ENCODE assay signal across 19 cellular contexts in genomic region chr5:124887223-124887622, GRCh38.
DNase-seq lines count a peak whose midpoint lies in the region; ATAC-seq, FAIRE-seq and TF ChIP-seq lines count a peak whose summit lies in the region.
"Had no signal": no experiment of that assay in that cellular context is flagged by ENCODE, and none has a peak within 500 bp of the region (broad histone marks: within the 10 kb centered on the region; RNA-seq: fewer than 3 reads in every experiment).

No MANE protein-coding gene starts in this region.

- peaks cover 24% of the 10 kb centered on the region for H3K4me1 Mint-ChIP-seq in astrocyte (ENCODE audit: low read depth, unreplicated experiment)
- H3K4me1 Mint-ChIP-seq: activated naive CD8-positive, alpha-beta T cell treated with anti-CD3 and anti-CD28 coated beads for 36 hours; memory B cell had no signal

- H3K36me3 Mint-ChIP-seq in astrocyte (ENCODE audit: low read depth, unreplicated experiment) = no peaks in the 10 kb centered on the region
- H3K36me3 Mint-ChIP-seq: activated naive CD8-positive, alpha-beta T cell treated with anti-CD3 and anti-CD28 coated beads for 36 hours; memory B cell had no signal

- no peaks in the 10 kb centered on the region for H3K36me3 ChIP-seq in HEK293 (ENCODE audit: control insufficient read depth in 2 of 2, insufficient read depth in 1 of 2, low read length in 2 of 2)
- H3K36me3 ChIP-seq in astrocyte (ENCODE audit: insufficient read depth, low read length) = no peaks in the 10 kb centered on the region
- no peaks in the 10 kb centered on the region for H3K36me3 ChIP-seq in liver (ENCODE audit: control insufficient read depth in 4 of 4, insufficient read depth in 3 of 4, low read depth in 1 of 4, low read length in 3 of 4)
- H3K36me3 ChIP-seq in psoas muscle (ENCODE audit: insufficient read depth in 1 of 2, low read depth in 1 of 2) = no peaks in the 10 kb centered on the region
- H3K36me3 ChIP-seq: brain microvascular endothelial cell, thyroid gland had no signal

- TF ChIP-seq CTCF in HEK293 (tag by site-specific recombination; IDR thresholded peaks at IDR 0.05) = no peak
- no peak for TF ChIP-seq CTCF in astrocyte (IDR thresholded peaks at IDR 0.05; ENCODE audit: insufficient read depth, low read depth, low read length)
- no peak for TF ChIP-seq CTCF in liver (IDR thresholded peaks at IDR 0.05; ENCODE audit: low read depth, low read length, missing input control)
- TF ChIP-seq CTCF in psoas muscle (IDR thresholded peaks at IDR 0.05) = no peak

- DNase-seq in astrocyte (ENCODE audit: low read depth) (no peak), psoas muscle (no peak), T-helper 1 cell (no peak), COLO829 (ENCODE audit: low spot score) (no peak), mesenteric fat pad (ENCODE audit: low spot score) (no peak)
- DNase-seq: activated naive CD8-positive, alpha-beta T cell treated with anti-CD3 and anti-CD28 coated beads for 36 hours; brain microvascular endothelial cell; GOT3; Karpas-422; kidney; NCI-H1092; NCI-H2081; right cardiac atrium; SIG-M5 had no signal

- no peaks in the 10 kb centered on the region for H3K27me3 Mint-ChIP-seq in astrocyte (ENCODE audit: low read depth, unreplicated experiment)
- H3K27me3 Mint-ChIP-seq: memory B cell had no signal

- H3K27ac ChIP-seq in HEK293 (ENCODE audit: extremely low read depth, low read depth, low read length) (peak overlapping the region; percentile 64; the same call in 1 of the 2 replicates), astrocyte (ENCODE audit: low read depth, low read length) (no peak overlapping the region), liver (ENCODE audit: low read depth in 1 of 2, low read length in 2 of 2) (peak overlapping the region; percentile 80 to 91), psoas muscle (peak overlapping the region; percentile 70)
- H3K27ac ChIP-seq: brain microvascular endothelial cell, coronary artery, thyroid gland had no signal

- 75% methylated on average over 2 of the region's 2 CpGs for WGBS in liver
- WGBS in psoas muscle, 3 donors = 26 to 41% (median 39%) methylated on average over 2 of the region's 2 CpGs

- intact Hi-C loops in psoas muscle (cut with DNase I) = loop anchor here in 1 of 2 donors (10.0 kb wide), 1 partner anchor 112 kb away; no protein-coding TSS in a partner anchor

- no peak overlapping the region for H2AFZ ChIP-seq in astrocyte (ENCODE audit: low read depth, low read length)

- peak overlapping the region; percentile 34 for H3K27ac Mint-ChIP-seq in astrocyte (ENCODE audit: unreplicated experiment)
- H3K27ac Mint-ChIP-seq: activated naive CD8-positive, alpha-beta T cell treated with anti-CD3 and anti-CD28 coated beads for 36 hours; memory B cell had no signal

- CTCF ChIA-PET in HEK293 (lab: Yijun Ruan, JAX) = interaction anchor here (0.9 kb wide), 1 partner anchor 10 kb away, joined by 3 read pairs; no protein-coding TSS in a partner anchor

- no peak overlapping the region for H3K4me3 Mint-ChIP-seq in astrocyte (ENCODE audit: unreplicated experiment)
- H3K4me3 Mint-ChIP-seq: activated naive CD8-positive, alpha-beta T cell treated with anti-CD3 and anti-CD28 coated beads for 36 hours; memory B cell had no signal

- no peak for TF ChIP-seq RAD21 in liver (IDR thresholded peaks at IDR 0.05)

- H3K4me3 ChIP-seq in HEK293 (ENCODE audit: low read depth, low read length) = no peak overlapping the region
- H3K4me3 ChIP-seq in astrocyte (ENCODE audit: insufficient read depth, low read depth, low read length) = no peak overlapping the region
- no peak overlapping the region for H3K4me3 ChIP-seq in liver (ENCODE audit: low read depth in 1 of 3, low read length in 3 of 3)
- no peak overlapping the region for H3K4me3 ChIP-seq in psoas muscle
- H3K4me3 ChIP-seq: coronary artery, thyroid gland had no signal

- H3K9me3 ChIP-seq in HEK293 (ENCODE audit: control insufficient read depth, insufficient read depth, low read depth, low read length) (no peaks in the 10 kb centered on the region), astrocyte (ENCODE audit: insufficient read depth, low read depth, low read length) (no peaks in the 10 kb centered on the region), liver (ENCODE audit: control insufficient read depth in 4 of 4, low read length in 3 of 4) (no peaks in the 10 kb centered on the region), psoas muscle (no peaks in the 10 kb centered on the region)
- H3K9me3 ChIP-seq: thyroid gland had no signal

- H3K4me1 ChIP-seq in HEK293 (ENCODE audit: control insufficient read depth, insufficient read depth, low read length) (peaks cover 34% of the 10 kb centered on the region), astrocyte (ENCODE audit: insufficient read depth, low read length) (no peaks in the 10 kb centered on the region), liver (ENCODE audit: control insufficient read depth in 4 of 4, insufficient read depth in 4 of 4, low read length in 3 of 4) (peaks cover 8 to 33% (median 9%) of the 10 kb centered on the region in 4 donors), psoas muscle (peaks cover 30% of the 10 kb centered on the region)

- H3K9me3 Mint-ChIP-seq in astrocyte (ENCODE audit: unreplicated experiment) = no peaks in the 10 kb centered on the region
- H3K9me3 Mint-ChIP-seq: activated naive CD8-positive, alpha-beta T cell treated with anti-CD3 and anti-CD28 coated beads for 36 hours; memory B cell had no signal

- POLR2A ChIA-PET in HEK293 (lab: Yijun Ruan, JAX) = no interaction called here

- ATAC-seq in psoas muscle = peak; percentile 75 to 94 (median 84)
- ATAC-seq: right cardiac atrium had no signal

- H4K20me1 ChIP-seq in astrocyte (ENCODE audit: insufficient read depth, low read length) = no peaks in the 10 kb centered on the region

- H3K9ac ChIP-seq in astrocyte (ENCODE audit: low read length) (no peak overlapping the region), liver (ENCODE audit: low read depth in 1 of 2, low read length in 2 of 2) (peak overlapping the region in 1 of 2 donors; percentile 88)

- H3K4me2 ChIP-seq in astrocyte (ENCODE audit: low read length) = no peak overlapping the region

- no peaks in the 10 kb centered on the region for H3K27me3 ChIP-seq in astrocyte (ENCODE audit: insufficient read depth, low read length)
- H3K27me3 ChIP-seq in liver (ENCODE audit: control insufficient read depth in 4 of 4, insufficient read depth in 4 of 4, low read length in 3 of 4) = no peaks in the 10 kb centered on the region
- no peaks in the 10 kb centered on the region for H3K27me3 ChIP-seq in psoas muscle (ENCODE audit: insufficient read depth in 3 of 3, low read length in 2 of 3)
- H3K27me3 ChIP-seq: brain microvascular endothelial cell, thyroid gland had no signal

- no peak for FAIRE-seq in astrocyte (lab: Jason Lieb, UNC)

- H3K79me2 ChIP-seq in astrocyte (ENCODE audit: insufficient read depth, low read length) = no peaks in the 10 kb centered on the region

TF ChIP-seq in HEK293, 187 proteins besides CTCF, POLR2A, EP300 and RAD21:
- TF ChIP-seq ZSCAN4 (tag by site-specific recombination; IDR thresholded peaks at IDR 0.05) (no peak), OSR2 (tag by site-specific recombination; IDR thresholded peaks at IDR 0.05) (peak; percentile 71), BCL6B (tag by site-specific recombination; IDR thresholded peaks at IDR 0.05) (0 out of 2 replicates have a peak, but pooled peaks have one; percentile 26)

TF ChIP-seq in liver, 16 proteins besides CTCF, POLR2A, EP300 and RAD21:
- TF ChIP-seq YY1 (IDR thresholded peaks at IDR 0.05) (no peak), MAX (IDR thresholded peaks at IDR 0.05) (no peak), HNF4G (IDR thresholded peaks at IDR 0.05) (no peak), FOXA2 (IDR thresholded peaks at IDR 0.05) (no peak), REST (IDR thresholded peaks at IDR 0.05) (no peak)
TF ChIP-seq in liver: peak in this region for 0.
